Comparison of ENCODE assay signal across 1 cellular context in the genomic region with DNA sequence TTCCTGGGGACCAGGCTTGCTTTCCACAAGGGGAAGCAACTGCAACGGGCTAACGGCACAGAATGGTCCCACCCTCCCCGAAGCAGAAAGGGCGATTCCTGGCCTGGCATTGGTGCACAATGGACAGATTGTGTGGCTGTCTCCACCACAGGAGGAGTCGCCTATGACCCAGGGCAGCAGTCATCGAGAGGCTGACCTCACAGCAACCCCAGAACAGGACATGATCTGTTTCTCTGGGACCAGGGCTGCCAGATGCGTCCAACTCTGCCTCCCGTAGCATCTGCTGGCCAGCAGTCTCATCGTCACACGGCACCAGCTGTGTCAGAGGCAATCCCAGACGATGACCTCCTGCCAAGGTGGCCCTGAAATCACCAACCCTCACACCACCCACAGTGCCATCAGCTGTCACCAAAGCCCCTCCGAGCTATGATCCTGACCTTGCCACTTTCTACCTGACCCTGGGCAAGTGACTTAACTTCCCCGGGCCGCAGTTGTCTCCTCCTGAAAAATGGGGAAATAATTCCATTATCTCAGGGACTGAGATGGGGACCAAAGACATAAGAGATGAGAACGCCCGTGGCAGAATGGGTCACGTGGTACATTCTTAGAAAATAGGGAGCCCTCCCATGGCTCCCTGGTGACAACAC.
TF ChIP-seq lines count a peak whose summit lies in the region.

No MANE protein-coding gene starts in this region.

TF ChIP-seq in GM12878, 131 proteins besides CTCF, POLR2A, EP300 and RAD21 (continued from another document):
- TF ChIP-seq NFYA (IDR thresholded peaks at IDR 0.05; ENCODE audit: borderline replicate concordance, low read depth, low read length) (no peak), SMC3 (IDR thresholded peaks at IDR 0.05; ENCODE audit: borderline replicate concordance, low read length) (no peak), ZNF217 (IDR thresholded peaks at IDR 0.05) (no peak), SREBF1 (IDR thresholded peaks at IDR 0.05; ENCODE audit: low read length) (no peak)
- TF ChIP-seq, protein P1, sequence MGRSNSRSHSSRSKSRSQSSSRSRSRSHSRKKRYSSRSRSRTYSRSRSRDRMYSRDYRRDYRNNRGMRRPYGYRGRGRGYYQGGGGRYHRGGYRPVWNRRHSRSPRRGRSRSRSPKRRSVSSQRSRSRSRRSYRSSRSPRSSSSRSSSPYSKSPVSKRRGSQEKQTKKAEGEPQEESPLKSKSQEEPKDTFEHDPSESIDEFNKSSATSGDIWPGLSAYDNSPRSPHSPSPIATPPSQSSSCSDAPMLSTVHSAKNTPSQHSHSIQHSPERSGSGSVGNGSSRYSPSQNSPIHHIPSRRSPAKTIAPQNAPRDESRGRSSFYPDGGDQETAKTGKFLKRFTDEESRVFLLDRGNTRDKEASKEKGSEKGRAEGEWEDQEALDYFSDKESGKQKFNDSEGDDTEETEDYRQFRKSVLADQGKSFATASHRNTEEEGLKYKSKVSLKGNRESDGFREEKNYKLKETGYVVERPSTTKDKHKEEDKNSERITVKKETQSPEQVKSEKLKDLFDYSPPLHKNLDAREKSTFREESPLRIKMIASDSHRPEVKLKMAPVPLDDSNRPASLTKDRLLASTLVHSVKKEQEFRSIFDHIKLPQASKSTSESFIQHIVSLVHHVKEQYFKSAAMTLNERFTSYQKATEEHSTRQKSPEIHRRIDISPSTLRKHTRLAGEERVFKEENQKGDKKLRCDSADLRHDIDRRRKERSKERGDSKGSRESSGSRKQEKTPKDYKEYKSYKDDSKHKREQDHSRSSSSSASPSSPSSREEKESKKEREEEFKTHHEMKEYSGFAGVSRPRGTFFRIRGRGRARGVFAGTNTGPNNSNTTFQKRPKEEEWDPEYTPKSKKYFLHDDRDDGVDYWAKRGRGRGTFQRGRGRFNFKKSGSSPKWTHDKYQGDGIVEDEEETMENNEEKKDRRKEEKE (IDR thresholded peaks at IDR 0.05) = no peak
